1 cellular context compared by ENCODE assay signal in genomic region chr10:49195864-49196263, GRCh38. TPM values are rescaled to one million over a fixed set of nuclear protein-coding genes. Genes with fewer than 3 reads are reported as not detected.
"Had no signal": no experiment of that assay in that cellular context is flagged by ENCODE, and none has a peak within 500 bp of the region (broad histone marks: within the 10 kb centered on the region; RNA-seq: fewer than 3 reads in every experiment).

No MANE protein-coding gene starts in this region.

RNA-seq across cellular contexts. Expression of gene TMEM273, which starts 7.7 kb away (rescaled TPM):
- total RNA-seq: G401 had no signal
